ENCODE assay signal across 8 cellular contexts in the genomic region with DNA sequence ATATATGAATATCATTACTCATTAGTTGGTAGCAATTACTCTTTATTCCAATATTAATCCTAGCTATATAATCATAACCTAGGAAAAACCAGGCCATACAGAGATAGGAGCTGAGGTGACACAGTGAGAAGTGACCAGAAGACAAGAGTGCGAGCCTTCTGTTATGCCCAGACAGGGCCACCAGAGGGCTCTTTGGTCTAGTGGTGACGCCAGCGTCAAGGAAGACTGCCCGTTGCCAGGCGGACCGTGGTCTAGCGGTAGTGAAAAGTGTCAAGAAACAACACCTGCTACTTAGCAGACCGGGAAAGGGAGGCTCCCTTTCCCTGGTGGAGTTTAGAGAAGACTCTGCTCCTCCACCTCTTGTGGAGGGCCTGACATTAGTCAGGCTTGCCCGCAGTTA. TPM values are rescaled to one million over a fixed set of nuclear protein-coding genes. Genes with fewer than 3 reads are reported as not detected.
DNase-seq lines count a peak whose midpoint lies in the region; ATAC-seq, FAIRE-seq and TF ChIP-seq lines count a peak whose summit lies in the region.
"Not testable (repeated sequence)": the region's sequence is repeated elsewhere in the genome, so short reads cannot be mapped to it uniquely, and the experiment has no call there.

No MANE protein-coding gene starts in this region.

- H2AFZ ChIP-seq in SK-N-SH (ENCODE audit: low read depth); HepG2 (ENCODE audit: low read length): not testable (repeated sequence)

- DNase-seq in BJ (ENCODE audit: low read depth); GM20000 (ENCODE audit: low spot score); SK-N-SH: not testable (repeated sequence)
- DNase-seq in NCI-H146 (lab: John Stamatoyannopoulos, UW) = peak; percentile 27
- DNase-seq in adrenal gland = peak; percentile 52 to 84 (median 75)
- peak; percentile 43 for DNase-seq in fibroblast of pulmonary artery (ENCODE audit: low read depth)
- peak; percentile 47 for DNase-seq in HepG2 (ENCODE audit: low spot score)
- peak; percentile 23 to 30 for DNase-seq in stimulated activated CD4-positive, alpha-beta T cell treated with anti-CD3 and anti-CD28 coated beads, Interleukin-2, amount 100 ng/mL, for 24 hours

- 0 out of 2 replicates have a peak, but pooled peaks have one; percentile 26 for TF ChIP-seq RAD21 in SK-N-SH (IDR thresholded peaks at IDR 0.05; ENCODE audit: low read length)
- not testable (repeated sequence) for TF ChIP-seq RAD21 in HepG2 (CRISPR knock-in tag; IDR thresholded peaks at IDR 0.05)

- not testable (repeated sequence) for H3K27ac ChIP-seq in SK-N-SH (ENCODE audit: low read depth in 2 of 2, low read length in 1 of 2); adrenal gland; HepG2 (ENCODE audit: extremely low read length, insufficient read depth, low read length)

- H4K20me1 ChIP-seq in SK-N-SH (ENCODE audit: insufficient read depth); HepG2 (ENCODE audit: insufficient read depth, low read length): not testable (repeated sequence)

- H3K4me3 ChIP-seq in BJ (ENCODE audit: low read depth, low read length); SK-N-SH (ENCODE audit: low read depth in 2 of 2, low read length in 1 of 2); adrenal gland; fibroblast of pulmonary artery (replicated peaks; ENCODE audit: low read depth, low read length); HepG2 (replicated peaks in 1 of 3; ENCODE audit: insufficient read depth in 1 of 3, low read depth in 2 of 3, low read length in 3 of 3): not testable (repeated sequence)

- not testable (repeated sequence) for H3K4me1 ChIP-seq in SK-N-SH (ENCODE audit: control insufficient read depth in 1 of 2, insufficient read depth in 2 of 2, low read depth in 1 of 2, low read length in 1 of 2); adrenal gland (replicated peaks in 1 of 2)
- H3K4me1 ChIP-seq in HepG2 (ENCODE audit: insufficient read depth, low read length) = peaks cover 17% of the 10 kb centered on the region

- H3K36me3 ChIP-seq in BJ (ENCODE audit: control insufficient read depth, insufficient read depth, low read length); SK-N-SH (replicated peaks in 1 of 2; ENCODE audit: control insufficient read depth in 1 of 2, insufficient read depth in 2 of 2, low read length in 1 of 2); adrenal gland (replicated peaks in 1 of 2); HepG2 (replicated peaks in 1 of 2; ENCODE audit: control insufficient read depth in 1 of 2, insufficient read depth in 2 of 2, low read length in 2 of 2): not testable (repeated sequence)

- CTCF ChIA-PET in BJ (lab: Yijun Ruan, JAX) = interaction anchor here (1.1 kb wide), 1 partner anchor 12 kb away, joined by 3 read pairs; no protein-coding TSS in a partner anchor
- CTCF ChIA-PET in SK-N-SH (lab: Yijun Ruan, JAX) = interaction anchor here (0.7 to 1.0 kb wide), 2 partner anchors 186 to 345 kb away, joined by 3 read pairs; no protein-coding TSS in a partner anchor
- CTCF ChIA-PET in HepG2 (lab: Yijun Ruan, JAX; ENCODE audit: low intra/inter-chr PET ratio, low total read pairs) = interaction anchor here (4.9 kb wide), 1 partner anchor 14 kb away, joined by 29 read pairs; a partner anchor contains a TSS

- not testable (repeated sequence) for BruUV-seq in HepG2 (replicated peaks; lab: Mats Ljungman, UMichigan)

- 15% methylated on average over 8 of the region's 9 CpGs for WGBS in SK-N-SH (ENCODE audit: low lambda C conversion rate)
- WGBS in adrenal gland, 4 donors = 30 to 44% (median 33%) methylated on average over 9 of the region's 9 CpGs
- WGBS in HepG2 (ENCODE audit: low lambda C conversion rate) = 17% methylated on average over 9 of the region's 9 CpGs

- not testable (repeated sequence) for H3K9ac ChIP-seq in SK-N-SH; HepG2 (ENCODE audit: insufficient read depth, low read depth, low read length)

- peak; percentile 48 for TF ChIP-seq CTCF in BJ (IDR thresholded peaks at IDR 0.05; ENCODE audit: insufficient read depth, low read depth, low read length)
- TF ChIP-seq CTCF in GM20000 (IDR thresholded peaks at IDR 0.05; ENCODE audit: extremely low read depth, missing control alignments) = peak; percentile 13
- peak; percentile 41; the same call in 1 of the 2 replicates for TF ChIP-seq CTCF in SK-N-SH (IDR thresholded peaks at IDR 0.05)
- peak; percentile 29 to 61 (median 43) for TF ChIP-seq CTCF in adrenal gland (IDR thresholded peaks at IDR 0.05)
- TF ChIP-seq CTCF in fibroblast of pulmonary artery (IDR thresholded peaks at IDR 0.05; ENCODE audit: low read length, missing control alignments) = peak; percentile 45
- TF ChIP-seq CTCF in HepG2 (CRISPR knock-in tag; IDR thresholded peaks at IDR 0.05) = peak; percentile 54

- not testable (repeated sequence) for H3F3A ChIP-seq in SK-N-SH (replicated peaks; ENCODE audit: insufficient read depth)

- H3K9me3 ChIP-seq in SK-N-SH; adrenal gland (replicated peaks in 1 of 3): not testable (repeated sequence)
- peaks cover 20% of the 10 kb centered on the region for H3K9me3 ChIP-seq in HepG2 (ENCODE audit: low read length)

- FAIRE-seq in HepG2 (lab: Jason Lieb, UNC) = not testable (repeated sequence)

- in situ Hi-C loops in HepG2 (cut with HindIII; ENCODE audit: extremely low pct_ligation_motif_present, low pct_unique_long_range_greater_than_20kb) = not testable (repeated sequence)

- not testable (repeated sequence) for H3K27me3 ChIP-seq in BJ (ENCODE audit: control insufficient read depth, insufficient read depth, low read length); SK-N-SH (ENCODE audit: insufficient read depth); adrenal gland; HepG2 (ENCODE audit: control insufficient read depth in 1 of 2, insufficient read depth in 2 of 2, low read length in 2 of 2)

- intact Hi-C loops in adrenal gland (cut with DNase I); HepG2 (cut with micrococcal nuclease; ENCODE audit: unreplicated experiment): not testable (repeated sequence)

- H3K9me2 ChIP-seq in SK-N-SH = not testable (repeated sequence)

- not testable (repeated sequence) for ATAC-seq in HepG2

- H3K4me2 ChIP-seq in SK-N-SH; HepG2 (ENCODE audit: low read depth, low read length): not testable (repeated sequence)

- not testable (repeated sequence) for H3K79me2 ChIP-seq in SK-N-SH (ENCODE audit: insufficient read depth); HepG2 (ENCODE audit: insufficient read depth, low read length)

- TF ChIP-seq POLR2A in adrenal gland (IDR thresholded peaks at IDR 0.05); HepG2 (IDR thresholded peaks at IDR 0.05; ENCODE audit: insufficient read depth in 1 of 2, low read depth in 2 of 2, low read length in 2 of 2): not testable (repeated sequence)

- not testable (repeated sequence) for TF ChIP-seq EP300 in SK-N-SH (IDR thresholded peaks at IDR 0.05; ENCODE audit: borderline replicate concordance in 1 of 2, low read depth in 1 of 2, low read length in 1 of 2); HepG2 (IDR thresholded peaks at IDR 0.05; ENCODE audit: low read depth in 2 of 2, low read length in 2 of 2); HepG2 (CRISPR knock-in tag; IDR thresholded peaks at IDR 0.05; ENCODE audit: borderline replicate concordance)

- POLR2A ChIA-PET in BJ (lab: Charles Lee); SK-N-SH (lab: Yijun Ruan, JAX); HepG2 (lab: Yijun Ruan, JAX): not testable (repeated sequence)

TF ChIP-seq in SK-N-SH, 30 proteins besides CTCF, POLR2A, EP300 and RAD21:
- peak; percentile 36 for TF ChIP-seq SMC3 (IDR thresholded peaks at IDR 0.05; ENCODE audit: low read depth, low read length)

RNA-seq across cellular contexts. Expression of a gene that starts 15.1 kb away (rescaled TPM):
- polyA plus RNA-seq in BJ (2011; rRNA removed) = 4.9 and 6.6 TPM in 2 replicates
- 4.4 and 8.6 TPM in 2 replicates for polyA minus RNA-seq in BJ (2011; rRNA and poly(A)+ RNA removed)
- polyA plus RNA-seq in SK-N-SH (2012; rRNA removed) = 1.8 and 2.8 TPM in 2 replicates
- polyA plus RNA-seq in SK-N-SH (2012; cell fraction: cytosol; rRNA removed) = 2.0 and 2.4 TPM in 2 replicates
- polyA plus RNA-seq in SK-N-SH (2012; cell fraction: nucleus; rRNA removed) = 5.0 and 5.7 TPM in 2 replicates
- total RNA-seq in adrenal gland = 10 to 100 TPM in 7 of 8 donors, 1 to 10 TPM in 1; 7.0 to 27.9 (median 17.8) TPM
- 10 to 100 TPM in 1 of 3 donors, 1 to 10 TPM in 2; 2.8 to 13.7 (median 3.1) TPM for polyA plus RNA-seq in adrenal gland
- 15.2 and 27.9 TPM in 2 replicates for total RNA-seq in HepG2 (2016; rRNA removed; fragmentation: Illumina TruSeq; extraction: Trizol)
- 15.7 and 17.8 TPM in 2 replicates for total RNA-seq in HepG2 (2016; cell fraction: cytosol; rRNA removed; fragmentation: Illumina TruSeq; extraction: Trizol; ENCODE audit: low read depth)
- total RNA-seq in HepG2 (2016; cell fraction: insoluble cytoplasmic fraction; rRNA removed; fragmentation: Illumina TruSeq; extraction: Trizol) = 15.2 and 33.1 TPM in 2 replicates
- 5.6 and 5.8 TPM in 2 replicates for total RNA-seq in HepG2 (2016; cell fraction: membrane; rRNA removed; fragmentation: Illumina TruSeq; extraction: Trizol)
- total RNA-seq in HepG2 (2016; cell fraction: nucleus; rRNA removed; fragmentation: Illumina TruSeq; extraction: Trizol) = 13.3 and 14.1 TPM in 2 replicates
- polyA plus RNA-seq in HepG2 (2011; rRNA removed) = 5.4 and 5.7 TPM in 2 replicates
- polyA plus RNA-seq in HepG2 (2011; cell fraction: cytosol; rRNA removed) = 1.7 and 2.7 TPM in 2 replicates
- 3.0 and 4.3 TPM in 2 replicates for polyA plus RNA-seq in HepG2 (2011; cell fraction: nucleus; rRNA removed)
- 6.4 and 8.2 TPM in 2 replicates for polyA plus RNA-seq in HepG2 (2012)
- polyA plus RNA-seq in HepG2 (2016; cell fraction: cytosol; fragmentation: Illumina TruSeq; extraction: Trizol; ENCODE audit: low read depth) = 0.23 and 0.35 TPM in 2 replicates
- polyA plus RNA-seq in HepG2 (2016; cell fraction: insoluble cytoplasmic fraction; fragmentation: Illumina TruSeq; extraction: Trizol; ENCODE audit: low read depth) = 8.7 and 9.8 TPM in 2 replicates
- 0.58 and 0.98 TPM in 2 replicates for polyA plus RNA-seq in HepG2 (2016; cell fraction: membrane; fragmentation: Illumina TruSeq; extraction: Trizol; ENCODE audit: low read depth)
- 8.7 and 13.2 TPM in 2 replicates for polyA plus RNA-seq in HepG2 (2016; cell fraction: nucleus; fragmentation: Illumina TruSeq; extraction: Trizol; ENCODE audit: insufficient read depth, low read depth)
- 26.2 and 26.7 TPM in 2 replicates for polyA minus RNA-seq in HepG2 (2011; rRNA and poly(A)+ RNA removed; ENCODE audit: low replicate concordance)
- 19.2 and 21.1 TPM in 2 replicates for polyA minus RNA-seq in HepG2 (2011; cell fraction: cytosol; rRNA and poly(A)+ RNA removed)
- 15.1 and 21.3 TPM in 2 replicates for polyA minus RNA-seq in HepG2 (2011; cell fraction: nucleus; rRNA and poly(A)+ RNA removed)
